Comparison of ENCODE assay signal across 23 cellular contexts in genomic region chr5:91164424-91164823, GRCh38.
DNase-seq lines count a peak whose midpoint lies in the region; ATAC-seq, FAIRE-seq and TF ChIP-seq lines count a peak whose summit lies in the region.
"Had no signal": no experiment of that assay in that cellular context is flagged by ENCODE, and none has a peak within 500 bp of the region (broad histone marks: within the 10 kb centered on the region; RNA-seq: fewer than 3 reads in every experiment).

No MANE protein-coding gene starts in this region.

- H3K79me2 ChIP-seq in mesendoderm (ENCODE audit: control insufficient read depth, insufficient read depth, low read length) = no peaks in the 10 kb centered on the region

- no peak overlapping the region for H2AK5ac ChIP-seq in mesendoderm (ENCODE audit: low read length)

- no peak overlapping the region for H3K56ac ChIP-seq in mesendoderm (ENCODE audit: low read length)

- no peak overlapping the region for H3K23ac ChIP-seq in mesendoderm (ENCODE audit: low read length)

- DNase-seq in Calu3 (no peak), SK-MEL-5 (ENCODE audit: low read depth, low spot score) (peak; percentile 91), frontal cortex (ENCODE audit: low spot score in 2 of 2) (no peak), mesendoderm (no peak), AG08396 (ENCODE audit: low spot score) (no peak)
- DNase-seq in NK-92 treated with Interleukin-12 subunit alpha and Interleukin-12 subunit beta, amount 100 ng/mL, for 24 hours (lab: John Stamatoyannopoulos, UW) = no peak
- DNase-seq: activated B cell treated with CpG ODN at 0.5 μM for 24 hours; activated CD4-positive, alpha-beta memory T cell treated with anti-CD3 and anti-CD28 coated beads for 36 hours; activated naive CD8-positive, alpha-beta T cell treated with anti-CD3 and anti-CD28 coated beads, Interleukin-2, amount 10 ng/mL, durations not matched to agents 7 days and 5 days; body of pancreas; CD4-positive, alpha-beta T cell; H7; lower lobe of right lung; NCI-H1417; NCI-H2107; NCI-H510A; RPMI8226; T-helper 9 cell had no signal

- intact Hi-C loops in Calu3 (cut with micrococcal nuclease; ENCODE audit: unreplicated experiment) = loop anchor here (5.0 kb wide), 2 partner anchors 62 to 218 kb away; partner anchors contain the start of gene ARRDC3

- no peak overlapping the region for H3K4me2 ChIP-seq in mesendoderm (ENCODE audit: low read length)

- H3K79me1 ChIP-seq in mesendoderm (ENCODE audit: low read length) = no peaks in the 10 kb centered on the region

- H3K4me3 ChIP-seq in skin epidermis (no peak overlapping the region), mesendoderm (ENCODE audit: low read length) (no peak overlapping the region)
- H3K4me3 ChIP-seq: body of pancreas, coronary artery, lower lobe of right lung had no signal

- H3K27me3 ChIP-seq in mesendoderm (ENCODE audit: insufficient read depth, low read length, poor library complexity) = no peaks in the 10 kb centered on the region
- H3K27me3 ChIP-seq: body of pancreas had no signal

- no peaks in the 10 kb centered on the region for H3K27me3 Mint-ChIP-seq in Calu3 (ENCODE audit: unreplicated experiment)
- H3K27me3 Mint-ChIP-seq: activated B cell treated with CpG ODN at 0.5 μM for 24 hours; activated naive CD8-positive, alpha-beta T cell treated with anti-CD3 and anti-CD28 coated beads, Interleukin-2, amount 10 ng/mL, durations not matched to agents 7 days and 5 days; CD4-positive, alpha-beta T cell had no signal

- no peak overlapping the region for H2BK15ac ChIP-seq in mesendoderm (replicated peaks; ENCODE audit: low read depth)

- H3K27ac ChIP-seq in skin epidermis = peak overlapping the region in 12 of 21 experiments; percentile 1 to 84 (median 74)
- H3K27ac ChIP-seq in mesendoderm (ENCODE audit: low read depth, low read length) = no peak overlapping the region
- H3K27ac ChIP-seq: lower lobe of right lung had no signal

- no peak overlapping the region for H2BK5ac ChIP-seq in mesendoderm (ENCODE audit: low read length)

- no peak overlapping the region for H3K4me3 Mint-ChIP-seq in Calu3 (ENCODE audit: low read depth, unreplicated experiment)
- H3K4me3 Mint-ChIP-seq: activated B cell treated with CpG ODN at 0.5 μM for 24 hours; activated CD4-positive, alpha-beta memory T cell treated with anti-CD3 and anti-CD28 coated beads for 36 hours; activated naive CD8-positive, alpha-beta T cell treated with anti-CD3 and anti-CD28 coated beads, Interleukin-2, amount 10 ng/mL, durations not matched to agents 7 days and 5 days; CD4-positive, alpha-beta T cell had no signal

- no peak overlapping the region for H4K8ac ChIP-seq in mesendoderm (ENCODE audit: low read depth, low read length)

- no peaks in the 10 kb centered on the region for H3K9me3 Mint-ChIP-seq in Calu3 (ENCODE audit: low read depth, unreplicated experiment)
- H3K9me3 Mint-ChIP-seq: activated B cell treated with CpG ODN at 0.5 μM for 24 hours; activated CD4-positive, alpha-beta memory T cell treated with anti-CD3 and anti-CD28 coated beads for 36 hours; CD4-positive, alpha-beta T cell had no signal

- H3K9ac ChIP-seq in mesendoderm (ENCODE audit: low read length) = no peak overlapping the region

- no peak for ATAC-seq in activated CD4-positive, CD25-positive, alpha-beta regulatory T cell treated with anti-CD3 and anti-CD28 coated beads, Interleukin-2, amount 50 U/mL, for 24 hours
- ATAC-seq: body of pancreas, lower lobe of right lung had no signal

- WGBS in mesendoderm (ENCODE audit: extremely low coverage, insufficient coverage, low lambda C conversion rate) = no CpG with 5 or more reads among the region's 3 CpGs

- in situ Hi-C loops in SK-MEL-5 (cut with HindIII; ENCODE audit: low pct_unique_long_range_greater_than_20kb, low sequenced_read_pairs) = no loop called here

- no TSS peak for BruUV-seq in Calu3 (replicated peaks; lab: Mats Ljungman, UMichigan)

- no peak overlapping the region for H4K5ac ChIP-seq in mesendoderm (ENCODE audit: low read length)

- FAIRE-seq in frontal cortex (lab: Jason Lieb, UNC) = peak; percentile 98
- FAIRE-seq: G401.6, islet of Langerhans had no signal

- no peak overlapping the region for H2BK120ac ChIP-seq in mesendoderm (ENCODE audit: low read depth, low read length)

- TF ChIP-seq CTCF in Calu3 (IDR thresholded peaks at IDR 0.05; ENCODE audit: unreplicated experiment) = no peak

- CTCF ChIA-PET in Calu3 (lab: Charles Lee) = no interaction called here

- H3K36me3 ChIP-seq in mesendoderm (ENCODE audit: control insufficient read depth, insufficient read depth, low read length) = no peaks in the 10 kb centered on the region
- H3K36me3 ChIP-seq: lower lobe of right lung had no signal

- H3K27ac Mint-ChIP-seq in Calu3 (ENCODE audit: unreplicated experiment) = peak overlapping the region; percentile 53
- H3K27ac Mint-ChIP-seq: activated B cell treated with CpG ODN at 0.5 μM for 24 hours; activated CD4-positive, alpha-beta memory T cell treated with anti-CD3 and anti-CD28 coated beads for 36 hours; activated naive CD8-positive, alpha-beta T cell treated with anti-CD3 and anti-CD28 coated beads, Interleukin-2, amount 10 ng/mL, durations not matched to agents 7 days and 5 days; CD4-positive, alpha-beta T cell had no signal

- H3K18ac ChIP-seq in mesendoderm (ENCODE audit: low read length) = no peak overlapping the region

- H3K4ac ChIP-seq in mesendoderm (ENCODE audit: low read depth, low read length) = no peak overlapping the region

- H3K4me1 ChIP-seq in mesendoderm (ENCODE audit: control insufficient read depth, low read depth, low read length) = no peaks in the 10 kb centered on the region

- H3K36me3 Mint-ChIP-seq in Calu3 (ENCODE audit: insufficient read depth, unreplicated experiment) = peaks cover 15% of the 10 kb centered on the region
- H3K36me3 Mint-ChIP-seq: activated CD4-positive, alpha-beta memory T cell treated with anti-CD3 and anti-CD28 coated beads for 36 hours had no signal

- H3K4me1 Mint-ChIP-seq in Calu3 (ENCODE audit: low read depth, unreplicated experiment) = peaks cover 45% of the 10 kb centered on the region
